ENCODE assay signal across 15 cellular contexts in the genomic region with DNA sequence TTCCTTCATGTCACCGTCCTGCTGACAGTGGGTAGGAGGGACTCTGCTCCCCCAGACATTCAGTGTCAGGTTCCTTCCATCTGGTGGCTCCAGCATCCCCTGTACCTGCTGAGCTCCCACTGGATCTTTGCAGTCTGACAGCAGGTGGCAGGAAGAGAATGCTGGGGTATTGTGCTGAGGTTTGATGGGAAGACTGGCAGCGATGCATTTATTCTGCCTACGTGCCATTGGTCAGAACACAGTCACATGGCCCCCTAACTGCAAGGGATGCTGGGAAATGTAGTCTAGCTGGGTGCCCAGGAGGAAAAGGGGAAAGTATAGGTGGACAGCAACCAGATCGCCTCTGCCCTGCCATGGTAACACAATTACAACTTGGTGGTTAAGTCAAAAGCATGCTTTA. TPM values are rescaled to one million over a fixed set of nuclear protein-coding genes. Genes with fewer than 3 reads are reported as not detected.
DNase-seq lines count a peak whose midpoint lies in the region; ATAC-seq and TF ChIP-seq lines count a peak whose summit lies in the region.
"Had no signal": no experiment of that assay in that cellular context is flagged by ENCODE, and none has a peak within 500 bp of the region (broad histone marks: within the 10 kb centered on the region; RNA-seq: fewer than 3 reads in every experiment).

No MANE protein-coding gene starts in this region.

- intact Hi-C loops in right cardiac atrium (cut with DNase I), result no loop called here
- intact Hi-C loops in heart left ventricle (cut with DNase I), result no loop called here

- 75% methylated on average over 4 of the region's 4 CpGs for WGBS in right cardiac atrium
- 70 to 90% (median 86%) methylated on average over 4 of the region's 4 CpGs for WGBS in heart left ventricle, 4 donors

- H3K36me3 Mint-ChIP-seq in endothelial cell (ENCODE audit: low read depth, unreplicated experiment), result no peaks in the 10 kb centered on the region

- no peak for ATAC-seq in right cardiac atrium
- ATAC-seq in GM18867 (IDR thresholded peaks at IDR 0.05; ENCODE audit: unreplicated experiment), result no peak
- no peak for ATAC-seq in HG03196 (IDR thresholded peaks at IDR 0.05; ENCODE audit: unreplicated experiment)
- no peak for ATAC-seq in heart left ventricle

- H3K27ac ChIP-seq in right atrium auricular region (no peak overlapping the region), right cardiac atrium (ENCODE audit: low read length) (no peak overlapping the region), heart left ventricle (no peak overlapping the region)
- H3K27ac ChIP-seq: uterus had no signal

- TF ChIP-seq POLR2A in heart left ventricle (IDR thresholded peaks at IDR 0.05), result no peak

- TF ChIP-seq CTCF in right atrium auricular region (IDR thresholded peaks at IDR 0.05), result no peak
- TF ChIP-seq CTCF in endothelial cell (IDR thresholded peaks at IDR 0.05; ENCODE audit: unreplicated experiment), result no peak
- TF ChIP-seq CTCF in heart left ventricle (IDR thresholded peaks at IDR 0.05), result no peak

- no peaks in the 10 kb centered on the region for H3K9me3 Mint-ChIP-seq in endothelial cell (ENCODE audit: unreplicated experiment)

- H3K27me3 ChIP-seq in right atrium auricular region, result no peaks in the 10 kb centered on the region
- H3K27me3 ChIP-seq in right cardiac atrium (ENCODE audit: control insufficient read depth, insufficient read depth), result no peaks in the 10 kb centered on the region
- H3K27me3 ChIP-seq in heart left ventricle, result no peaks in the 10 kb centered on the region
- H3K27me3 ChIP-seq: uterus had no signal

- DNase-seq in right atrium auricular region (ENCODE audit: low spot score) (peak; percentile 23), right cardiac atrium (no peak), NCI-H524 (lab: John Stamatoyannopoulos, UW) (peak; percentile 35 to 76), endothelial cell (ENCODE audit: low spot score) (peak; percentile 20), EL (no peak), heart left ventricle (no peak)
- DNase-seq: activated naive CD4-positive, alpha-beta T cell treated with Interleukin-2 at 50 U/mL for 16 hours; GOT3; NCI-H345; uterus had no signal

- H3K36me3 ChIP-seq in right atrium auricular region, result no peaks in the 10 kb centered on the region
- no peaks in the 10 kb centered on the region for H3K36me3 ChIP-seq in heart left ventricle
- H3K36me3 ChIP-seq: uterus had no signal

- no peaks in the 10 kb centered on the region for H3K9me3 ChIP-seq in right atrium auricular region
- H3K9me3 ChIP-seq in right cardiac atrium (ENCODE audit: control insufficient read depth, low read length), result no peaks in the 10 kb centered on the region
- no peaks in the 10 kb centered on the region for H3K9me3 ChIP-seq in heart left ventricle
- H3K9me3 ChIP-seq: uterus had no signal

- H3K4me3 ChIP-seq in right atrium auricular region, result no peak overlapping the region
- no peak overlapping the region for H3K4me3 ChIP-seq in right cardiac atrium (ENCODE audit: low read length)
- no peak overlapping the region for H3K4me3 ChIP-seq in heart left ventricle
- H3K4me3 ChIP-seq: smooth muscle cell, uterus had no signal

- H3K27me3 Mint-ChIP-seq in endothelial cell (ENCODE audit: unreplicated experiment), result peaks cover 2% of the 10 kb centered on the region

- no peak overlapping the region for H3K4me3 Mint-ChIP-seq in endothelial cell (ENCODE audit: unreplicated experiment)
- H3K4me3 Mint-ChIP-seq: central memory CD8-positive, alpha-beta T cell; nephron had no signal

- no peak overlapping the region for H3K27ac Mint-ChIP-seq in endothelial cell (ENCODE audit: unreplicated experiment)
- H3K27ac Mint-ChIP-seq: nephron had no signal

- H3K4me1 ChIP-seq in right atrium auricular region (peaks cover 0 to 5% of the 10 kb centered on the region in 2 donors), right cardiac atrium (ENCODE audit: control insufficient read depth, insufficient read depth, low read length) (peaks cover 2% of the 10 kb centered on the region), heart left ventricle (peaks cover 0 to 30% (median 20%) of the 10 kb centered on the region in 12 donors)
- H3K4me1 ChIP-seq: uterus had no signal

- H3K4me1 Mint-ChIP-seq in endothelial cell (ENCODE audit: unreplicated experiment), result peaks cover 4% of the 10 kb centered on the region
- H3K4me1 Mint-ChIP-seq: central memory CD8-positive, alpha-beta T cell had no signal

RNA-seq across cellular contexts. Expression of gene IRX3, which starts 44.4 kb away (rescaled TPM):
- total RNA-seq in right atrium auricular region (10 to 100 TPM in 1 of 2 donors, 1 to 10 TPM in 1; 5.0 to 21.6 TPM), right cardiac atrium (10 to 100 TPM in 3 of 4 donors, 1 to 10 TPM in 1; 9.4 to 17.8 (median 16.0) TPM), endothelial cell (ENCODE audit: unreplicated experiment) (30.5 TPM), heart left ventricle (100 to 1,000 TPM in 1 of 9 donors, 10 to 100 TPM in 8; 28.6 to 101 (median 46.0) TPM)
- polyA plus RNA-seq in right cardiac atrium (7.3 TPM), heart left ventricle (10 to 100 TPM; 34.7 to 45.9 TPM)

Comparison
In these comparisons a context has a peak if more than half of its experiments do, and no peak if none do; other contexts are left out.
1. DNase-seq: peak in right atrium auricular region (single experiment), NCI-H524 (2 of 2) and endothelial cell (single experiment); none in right cardiac atrium (0 of 3), EL (single experiment) and heart left ventricle (0 of 5).